Comparison of ENCODE assay signal across 15 cellular contexts in the genomic region with DNA sequence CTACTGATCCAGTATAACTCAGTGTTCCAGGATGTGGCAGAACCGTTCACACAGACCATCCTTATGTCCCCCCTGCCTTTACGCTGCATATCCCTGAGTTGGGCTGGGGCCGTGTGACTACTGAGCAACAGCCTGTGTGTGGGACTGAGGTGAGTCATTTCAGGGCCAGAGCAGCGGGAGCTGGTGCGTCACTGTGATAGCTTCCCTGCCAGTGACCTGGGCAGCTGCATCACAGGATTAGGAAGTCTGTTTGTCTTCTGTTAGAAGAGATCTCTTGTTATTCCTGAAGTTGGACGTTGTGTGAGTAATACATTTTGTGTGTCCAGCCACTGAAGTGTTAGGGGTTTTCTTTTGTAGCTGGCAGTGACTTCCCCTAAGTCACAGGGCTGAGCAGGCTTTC. TPM values are rescaled to one million over a fixed set of nuclear protein-coding genes. Genes with fewer than 3 reads are reported as not detected.
DNase-seq lines count a peak whose midpoint lies in the region; ATAC-seq and TF ChIP-seq lines count a peak whose summit lies in the region.
"Had no signal": no experiment of that assay in that cellular context is flagged by ENCODE, and none has a peak within 500 bp of the region (broad histone marks: within the 10 kb centered on the region; RNA-seq: fewer than 3 reads in every experiment).

No MANE protein-coding gene starts in this region.

- peak overlapping the region; percentile 51 for H3K23ac ChIP-seq in neuronal stem cell (ENCODE audit: low read depth, low read length, poor library complexity)

- H3K27ac ChIP-seq in PC-3 (ENCODE audit: low read length) (peak overlapping the region; percentile 97), neuronal stem cell (replicated peaks; ENCODE audit: low read length) (no peak overlapping the region)
- H3K27ac ChIP-seq: suprapubic skin had no signal

- H4K20me1 ChIP-seq in PC-3 (ENCODE audit: low read length): no peaks in the 10 kb centered on the region

- H3K79me2 ChIP-seq in PC-3 (ENCODE audit: low read length): no peaks in the 10 kb centered on the region

- H2BK12ac ChIP-seq in neuronal stem cell (ENCODE audit: low read length): no peak overlapping the region

- H3K9ac ChIP-seq in PC-3 (ENCODE audit: low read length): peak overlapping the region; percentile 76
- no peak overlapping the region for H3K9ac ChIP-seq in neuronal stem cell (ENCODE audit: low read depth, low read length, poor library complexity)

- H3K14ac ChIP-seq in neuronal stem cell (ENCODE audit: low read length): peak overlapping the region; percentile 5

- H3K18ac ChIP-seq in neuronal stem cell (ENCODE audit: low read length): no peak overlapping the region

- H3K27me3 Mint-ChIP-seq in Calu3 (ENCODE audit: unreplicated experiment): no peaks in the 10 kb centered on the region

- BruUV-seq in Calu3 (replicated peaks; lab: Mats Ljungman, UMichigan): no TSS peak
- no TSS peak for BruUV-seq in PC-3 (replicated peaks; lab: Mats Ljungman, UMichigan)

- H2AK5ac ChIP-seq in neuronal stem cell (ENCODE audit: low read depth, low read length): no peak overlapping the region

- H3K36me3 ChIP-seq in PC-3 (ENCODE audit: low read depth, low read length) (peaks cover 31% of the 10 kb centered on the region), neuronal stem cell (replicated peaks in 1 of 2; ENCODE audit: control insufficient read depth in 2 of 2, insufficient read depth in 2 of 2, low read length in 2 of 2) (peaks cover 56 to 96% of the 10 kb centered on the region in 2 donors)

- H4K8ac ChIP-seq in neuronal stem cell (ENCODE audit: low read depth, low read length): no peak overlapping the region

- peak overlapping the region; percentile 71 for H3K27ac Mint-ChIP-seq in Calu3 (ENCODE audit: unreplicated experiment)

- DNase-seq in Calu3 (peak; percentile 22), PC-3 (peak; percentile 89), dermis microvascular lymphatic vessel endothelial cell (ENCODE audit: low read depth in 2 of 2) (peak; percentile 40 to 92), neuronal stem cell (ENCODE audit: low spot score) (no peak), NCI-H345 treated with DMSO at 0.1 percent for 48 hours (lab: John Stamatoyannopoulos, UW; ENCODE audit: unreplicated experiment) (no peak), foreskin melanocyte (no peak), NCI-H2171 (lab: John Stamatoyannopoulos, UW) (no peak)
- DNase-seq: activated CD4-positive, alpha-beta T cell treated with anti-CD3 and anti-CD28 coated beads for 1 hour; activated gamma-delta T cell treated with Interleukin-2 at 50 U/mL for 16 hours; NCI-H446; occipital lobe; SHP77 treated with DMSO at 0.1 percent for 48 hours; stimulated activated CD4-positive, alpha-beta T cell treated with anti-CD3 and anti-CD28 coated beads, Interleukin-2, amount 100 ng/mL, for 48 hours had no signal

- no peak overlapping the region for H3K4me3 Mint-ChIP-seq in Calu3 (ENCODE audit: low read depth, unreplicated experiment)

- H3F3A ChIP-seq in PC-3 (ENCODE audit: low read length, unreplicated experiment): no peaks in the 10 kb centered on the region

- H2AFZ ChIP-seq in PC-3 (ENCODE audit: low read length) (no peak overlapping the region), neuronal stem cell (ENCODE audit: low read length) (no peak overlapping the region)

- H4K91ac ChIP-seq in neuronal stem cell (ENCODE audit: low read depth, low read length, poor library complexity): no peak overlapping the region

- WGBS in neuronal stem cell (ENCODE audit: extremely low coverage in 2 of 2, insufficient read length in 2 of 2, insufficient replicate concordance in 1 of 2), 2 donors: no CpG with 5 or more reads among the region's 6 CpGs

- intact Hi-C loops in Calu3 (cut with micrococcal nuclease; ENCODE audit: unreplicated experiment): no loop called here
- intact Hi-C loops in PC-3 (cut with micrococcal nuclease): loop anchor here (5.0 kb wide), 1 partner anchor 45 kb away; a partner anchor contains a TSS

- H3K27me3 ChIP-seq in PC-3 (ENCODE audit: low read length): no peaks in the 10 kb centered on the region
- H3K27me3 ChIP-seq in neuronal stem cell (ENCODE audit: control insufficient read depth in 3 of 3, insufficient read depth in 3 of 3, low read depth in 1 of 3, low read length in 3 of 3): no peaks in the 10 kb centered on the region
- H3K27me3 ChIP-seq: suprapubic skin had no signal

- peaks cover 8% of the 10 kb centered on the region for H3K79me1 ChIP-seq in neuronal stem cell (ENCODE audit: low read depth, low read length)

- no peak overlapping the region for H2BK5ac ChIP-seq in neuronal stem cell (ENCODE audit: low read length)

- POLR2A ChIA-PET in PC-3 (lab: Charles Lee; ENCODE audit: unreplicated experiment): interaction anchor here (0.7 kb wide), 1 partner anchor 450 kb away, joined by 5 read pairs; no protein-coding TSS in a partner anchor

- H3K9me3 ChIP-seq in PC-3 (ENCODE audit: low read length): no peaks in the 10 kb centered on the region
- peaks cover 26 to 41% of the 10 kb centered on the region in 2 donors for H3K9me3 ChIP-seq in neuronal stem cell (replicated peaks in 1 of 2; ENCODE audit: control insufficient read depth in 2 of 2, insufficient read depth in 1 of 2, low read depth in 1 of 2, low read length in 2 of 2)
- H3K9me3 ChIP-seq: suprapubic skin had no signal

- no peak overlapping the region for H2BK120ac ChIP-seq in neuronal stem cell (ENCODE audit: low read depth, low read length)

- H3K9me2 ChIP-seq in PC-3 (replicated peaks; ENCODE audit: low read length): no peaks in the 10 kb centered on the region

- H3K4ac ChIP-seq in neuronal stem cell (ENCODE audit: low read length): no peak overlapping the region

- H2BK15ac ChIP-seq in neuronal stem cell (ENCODE audit: low read length): no peak overlapping the region

- H3K4me3 ChIP-seq in PC-3 (ENCODE audit: low read length) (no peak overlapping the region), neuronal stem cell (ENCODE audit: low read length in 2 of 2) (no peak overlapping the region)
- H3K4me3 ChIP-seq: suprapubic skin had no signal

- H3K4me1 Mint-ChIP-seq in Calu3 (ENCODE audit: low read depth, unreplicated experiment): peaks cover 8% of the 10 kb centered on the region

- H3K9me3 Mint-ChIP-seq in Calu3 (ENCODE audit: low read depth, unreplicated experiment): no peaks in the 10 kb centered on the region

- CTCF ChIA-PET in Calu3 (lab: Charles Lee): no interaction called here
- CTCF ChIA-PET in PC-3 (lab: Charles Lee): interaction anchor here (0.6 kb wide), 1 partner anchor 211 kb away, joined by 5 read pairs; no protein-coding TSS in a partner anchor

- TF ChIP-seq CTCF in Calu3 (IDR thresholded peaks at IDR 0.05; ENCODE audit: unreplicated experiment): no peak
- TF ChIP-seq CTCF in PC-3 (conservative IDR thresholded peaks at IDR 0.05; ENCODE audit: low read depth, low read length): no peak

- H3K4me1 ChIP-seq in PC-3 (ENCODE audit: insufficient read depth, low read length) (peaks cover 14% of the 10 kb centered on the region), neuronal stem cell (ENCODE audit: control insufficient read depth in 2 of 2, insufficient read depth in 1 of 2, low read depth in 1 of 2, low read length in 2 of 2) (no peaks in the 10 kb centered on the region)
- H3K4me1 ChIP-seq: suprapubic skin had no signal

- peak; percentile 100 for ATAC-seq in PC-3
- ATAC-seq in GM19395 (IDR thresholded peaks at IDR 0.05; ENCODE audit: unreplicated experiment): no peak

- peaks cover 41% of the 10 kb centered on the region for H3K36me3 Mint-ChIP-seq in Calu3 (ENCODE audit: insufficient read depth, unreplicated experiment)

- H3K4me2 ChIP-seq in PC-3 (ENCODE audit: low read length) (peak overlapping the region; percentile 32; the same call in 1 of the 2 replicates), neuronal stem cell (ENCODE audit: insufficient read depth, low read length, poor library complexity, severe bottlenecking) (no peak overlapping the region)

RNA-seq across cellular contexts. Expression of a gene that starts 35.6 kb away (rescaled TPM):
- 0.38 and 0.51 TPM in 2 replicates for total RNA-seq in Calu3 (2022)
- 1.7 and 1.9 TPM in 2 replicates for total RNA-seq in PC-3 (2014; rRNA removed)
- total RNA-seq in dermis microvascular lymphatic vessel endothelial cell: 0.13 TPM in 2 replicates
- polyA plus RNA-seq in neuronal stem cell (2013, experiment 1 of 2): 2.2 TPM
- 2.1 TPM for polyA plus RNA-seq in neuronal stem cell (2013, experiment 2 of 2)

RNA-seq across cellular contexts. Expression of a gene that starts 45.4 kb away (rescaled TPM):
- 53.7 and 56.5 TPM in 2 replicates for total RNA-seq in Calu3 (2022)
- total RNA-seq in PC-3 (2014; rRNA removed): 17.3 and 23.6 TPM in 2 replicates
- total RNA-seq in dermis microvascular lymphatic vessel endothelial cell: 2.1 and 2.4 TPM in 2 replicates
- polyA plus RNA-seq in neuronal stem cell (2013, experiment 1 of 2): 6.8 TPM
- polyA plus RNA-seq in neuronal stem cell (2013, experiment 2 of 2): 6.1 TPM

Comparison
In these comparisons a context has a peak if more than half of its experiments do, and no peak if none do; other contexts are left out.
1. DNase-seq: peak in Calu3 (single experiment), PC-3 (single experiment) and dermis microvascular lymphatic vessel endothelial cell (2 of 2); none in neuronal stem cell (single experiment), NCI-H345 treated with DMSO at 0.1 percent for 48 hours (single experiment), foreskin melanocyte (single experiment) and NCI-H2171 (single experiment).